19 cellular contexts compared by ENCODE assay signal in the genomic region with DNA sequence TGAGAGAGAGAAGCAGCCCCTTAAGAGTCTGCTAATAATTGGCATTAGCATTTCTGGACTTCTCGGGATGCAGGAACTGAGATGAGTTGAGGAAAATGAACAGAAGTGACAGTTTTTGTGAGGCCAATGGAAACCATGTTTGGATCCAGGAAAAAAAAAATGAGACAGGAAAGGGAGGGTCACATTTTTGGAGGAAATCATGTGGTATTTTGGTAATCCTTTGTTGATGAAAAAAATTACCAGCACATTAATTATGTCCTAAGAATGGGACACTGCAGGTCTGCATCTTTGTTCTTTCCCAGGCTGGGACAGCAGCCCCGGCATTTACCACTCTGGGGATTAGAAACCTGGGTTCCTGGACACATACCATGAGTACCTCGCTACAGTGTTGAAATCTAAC.
A peak's percentile ranks its signal among the peaks of the same experiment; 100 is the strongest.
DNase-seq lines count a peak whose midpoint lies in the region; ATAC-seq, FAIRE-seq and TF ChIP-seq lines count a peak whose summit lies in the region.
"Had no signal": no experiment of that assay in that cellular context is flagged by ENCODE, and none has a peak within 500 bp of the region (broad histone marks: within the 10 kb centered on the region; RNA-seq: fewer than 3 reads in every experiment).

No MANE protein-coding gene starts in this region.

- dilution Hi-C loops in endothelial cell of umbilical vein (cut with MboI; ENCODE audit: extremely low pct_ligation_motif_present, low sequenced_read_pairs), result no loop called here

- no peak overlapping the region for H3K27ac ChIP-seq in GM23248
- no peak overlapping the region for H3K27ac ChIP-seq in endothelial cell of umbilical vein (ENCODE audit: insufficient read depth, low read depth, low read length)
- H3K27ac ChIP-seq in skeletal muscle tissue (ENCODE audit: low read depth, low read length), result peak overlapping the region; percentile 39
- H3K27ac ChIP-seq: BLaER1, HL-60 had no signal

- H3K9ac ChIP-seq in GM23248 (no peak overlapping the region), endothelial cell of umbilical vein (replicated peaks; ENCODE audit: extremely low read depth, insufficient read depth, low read length) (no peak overlapping the region), skeletal muscle tissue (ENCODE audit: low read depth in 1 of 3, low read length in 3 of 3) (no peak overlapping the region)
- H3K9ac ChIP-seq: BLaER1 had no signal

- peak overlapping the region; percentile 66 for H3K27ac Mint-ChIP-seq in mesothelial cell of epicardium
- H3K27ac Mint-ChIP-seq: CD8-positive, alpha-beta T cell had no signal

- H3K4me3 ChIP-seq in GM23248 (no peak overlapping the region), endothelial cell of umbilical vein (replicated peaks in 1 of 3; ENCODE audit: insufficient read depth in 1 of 3, low read depth in 1 of 3, low read length in 3 of 3) (no peak overlapping the region), skeletal muscle tissue (ENCODE audit: low read length in 3 of 3) (no peak overlapping the region)
- H3K4me3 ChIP-seq: BLaER1, HAP-1 had no signal

- H3K4me2 ChIP-seq in GM23248 (ENCODE audit: unreplicated experiment), result no peak overlapping the region
- H3K4me2 ChIP-seq in endothelial cell of umbilical vein (ENCODE audit: insufficient read depth, low read length), result no peak overlapping the region
- H3K4me2 ChIP-seq: BLaER1 had no signal

- no peaks in the 10 kb centered on the region for H3K9me1 ChIP-seq in endothelial cell of umbilical vein (replicated peaks; ENCODE audit: control insufficient read depth, extremely low read depth, insufficient read depth, low read length)

- no peak for FAIRE-seq in endothelial cell of umbilical vein (lab: Jason Lieb, UNC)
- FAIRE-seq: GM12892, GM18507 had no signal

- POLR2A ChIA-PET in endothelial cell of umbilical vein (lab: Charles Lee), result interaction anchor here (0.6 kb wide), 1 partner anchor 295 kb away, joined by 9 read pairs; no protein-coding TSS in a partner anchor

- no peak for DNase-seq in GM23248
- DNase-seq in endothelial cell of umbilical vein (ENCODE audit: low read depth, low spot score), result no peak
- no peak for DNase-seq in mesothelial cell of epicardium (ENCODE audit: low spot score in 2 of 2, unreplicated experiment in 2 of 2)
- no peak for DNase-seq in left colon
- DNase-seq in H4 (ENCODE audit: low spot score), result no peak
- DNase-seq: 8988T; CD8-positive, alpha-beta T cell; DMS 273 treated with DMSO at 0.1 percent for 48 hours; DMS79; GDM1; GOT3 had no signal

- H3K4me3 Mint-ChIP-seq in mesothelial cell of epicardium, result no peak overlapping the region
- H3K4me3 Mint-ChIP-seq: CD8-positive, alpha-beta T cell had no signal

- no peaks in the 10 kb centered on the region for H3F3A ChIP-seq in GM23248 (ENCODE audit: insufficient read depth)

- H3K9me3 ChIP-seq in GM23248 (ENCODE audit: low read depth) (no peaks in the 10 kb centered on the region), endothelial cell of umbilical vein (replicated peaks; ENCODE audit: control insufficient read depth, insufficient read depth, low read length) (no peaks in the 10 kb centered on the region), skeletal muscle tissue (ENCODE audit: control insufficient read depth in 3 of 3, low read length in 3 of 3) (no peaks in the 10 kb centered on the region)

- H2AFZ ChIP-seq in GM23248, result peak overlapping the region; percentile 41; the same call in 1 of the 2 replicates
- H2AFZ ChIP-seq in endothelial cell of umbilical vein (ENCODE audit: low read depth, low read length), result peak overlapping the region; percentile 38

- no peaks in the 10 kb centered on the region for H3K79me2 ChIP-seq in GM23248 (ENCODE audit: insufficient read depth)
- H3K79me2 ChIP-seq in endothelial cell of umbilical vein (ENCODE audit: control insufficient read depth, insufficient read depth, low read length), result no peaks in the 10 kb centered on the region

- no peak for TF ChIP-seq CTCF in endothelial cell of umbilical vein (IDR thresholded peaks at IDR 0.05; ENCODE audit: extremely low read depth in 1 of 2, insufficient read depth in 1 of 2, low read depth in 1 of 2, low read length in 2 of 2)
- no peak for TF ChIP-seq CTCF in mesothelial cell of epicardium (IDR thresholded peaks at IDR 0.05; ENCODE audit: unreplicated experiment)

- 26 to 31% methylated on average over 3 of the region's 3 CpGs for WGBS in GM23248 (ENCODE audit: low coverage in 1 of 2, low lambda C conversion rate in 2 of 2, missing lambda C conversion rate in 2 of 2), 2 experiments

- H3K27me3 Mint-ChIP-seq in mesothelial cell of epicardium (ENCODE audit: low read depth), result no peaks in the 10 kb centered on the region

- no peaks in the 10 kb centered on the region for H3K36me3 Mint-ChIP-seq in mesothelial cell of epicardium
- H3K36me3 Mint-ChIP-seq: CD8-positive, alpha-beta T cell had no signal

- H3K4me1 ChIP-seq in GM23248 (ENCODE audit: insufficient read depth) (no peaks in the 10 kb centered on the region), endothelial cell of umbilical vein (ENCODE audit: control insufficient read depth, extremely low read depth, insufficient read depth, low read length) (peaks cover 18% of the 10 kb centered on the region), skeletal muscle tissue (ENCODE audit: control insufficient read depth in 3 of 3, insufficient read depth in 3 of 3, low read length in 3 of 3) (no peaks in the 10 kb centered on the region)

- TF ChIP-seq POLR2A in endothelial cell of umbilical vein (IDR thresholded peaks at IDR 0.05; ENCODE audit: low read depth, low read length), result no peak

- no TSS peak for BruUV-seq in endothelial cell of umbilical vein (replicated peaks; lab: Mats Ljungman, UMichigan)

- peaks cover 14% of the 10 kb centered on the region for H3K4me1 Mint-ChIP-seq in mesothelial cell of epicardium

- H3K36me3 ChIP-seq in GM23248 (ENCODE audit: low read depth), result no peaks in the 10 kb centered on the region
- H3K36me3 ChIP-seq in endothelial cell of umbilical vein (ENCODE audit: control insufficient read depth in 2 of 2, extremely low read depth in 1 of 2, insufficient read depth in 2 of 2, low read length in 2 of 2), result no peaks in the 10 kb centered on the region
- no peaks in the 10 kb centered on the region for H3K36me3 ChIP-seq in skeletal muscle tissue (ENCODE audit: control insufficient read depth in 3 of 3, insufficient read depth in 3 of 3, low read length in 3 of 3)
- H3K36me3 ChIP-seq: BLaER1, HAP-1 had no signal

- in situ Hi-C loops in GM23248 (cut with MboI), result no loop called here

- intact Hi-C loops in endothelial cell of umbilical vein (cut with micrococcal nuclease), result no loop called here
- intact Hi-C loops in left colon (cut with DNase I, micrococcal nuclease), result no loop called here

- peaks cover 6% of the 10 kb centered on the region for H3K9me3 Mint-ChIP-seq in mesothelial cell of epicardium
- H3K9me3 Mint-ChIP-seq: CD8-positive, alpha-beta T cell had no signal

- H3K9me2 ChIP-seq in GM23248 (ENCODE audit: insufficient read depth), result no peaks in the 10 kb centered on the region

- no peaks in the 10 kb centered on the region for H3K27me3 ChIP-seq in GM23248 (replicated peaks; ENCODE audit: insufficient read depth)
- peaks cover 0 to 2% of the 10 kb centered on the region in 2 experiments for H3K27me3 ChIP-seq in endothelial cell of umbilical vein (ENCODE audit: control insufficient read depth in 2 of 2, insufficient read depth in 2 of 2, low read length in 2 of 2)
- H3K27me3 ChIP-seq in skeletal muscle tissue (ENCODE audit: control insufficient read depth in 3 of 3, insufficient read depth in 3 of 3, low read length in 3 of 3), result no peaks in the 10 kb centered on the region
- H3K27me3 ChIP-seq: BLaER1 had no signal

- ATAC-seq in HG03442 (IDR thresholded peaks at IDR 0.05; ENCODE audit: unreplicated experiment), result no peak
- no peak for ATAC-seq in GM19023 (IDR thresholded peaks at IDR 0.05; ENCODE audit: unreplicated experiment)
- ATAC-seq in left colon, result no peak
- ATAC-seq: CD8-positive, alpha-beta T cell had no signal

- CTCF ChIA-PET in endothelial cell of umbilical vein (lab: Charles Lee), result no interaction called here

- no peaks in the 10 kb centered on the region for H4K20me1 ChIP-seq in GM23248 (ENCODE audit: insufficient read depth)
- H4K20me1 ChIP-seq in endothelial cell of umbilical vein (replicated peaks; ENCODE audit: control insufficient read depth, extremely low read depth, insufficient read depth, low read length), result no peaks in the 10 kb centered on the region
- H4K20me1 ChIP-seq: BLaER1 had no signal

TF ChIP-seq in endothelial cell of umbilical vein, 7 proteins besides CTCF, POLR2A, EP300 and RAD21:
- TF ChIP-seq JUN (IDR thresholded peaks at IDR 0.05; ENCODE audit: borderline replicate concordance, insufficient read depth, insufficient read length, low read depth), result no peak
- no peak for TF ChIP-seq FOS (IDR thresholded peaks at IDR 0.05; ENCODE audit: borderline replicate concordance, insufficient read depth, low read length)
- no peak for TF ChIP-seq MAX (IDR thresholded peaks at IDR 0.05; ENCODE audit: insufficient read depth, insufficient read length)
- TF ChIP-seq POLR2AphosphoS5 (IDR thresholded peaks at IDR 0.05; ENCODE audit: insufficient read depth, low read depth, low read length), result no peak
- TF ChIP-seq GATA2 (IDR thresholded peaks at IDR 0.05; ENCODE audit: insufficient read depth, insufficient read length, low read depth, low read length), result no peak
- TF ChIP-seq EZH2 (IDR thresholded peaks at IDR 0.05; ENCODE audit: borderline replicate concordance, low read depth, low read length, severe bottlenecking), result no peak
- no peak for TF ChIP-seq MYC (IDR thresholded peaks at IDR 0.05; ENCODE audit: low read depth, low read length)
